ENCODE assay signal across 8 cellular contexts in genomic region chr18:67417864-67418523, GRCh38.
DNase-seq lines count a peak whose midpoint lies in the region; ATAC-seq, FAIRE-seq and TF ChIP-seq lines count a peak whose summit lies in the region.

No MANE protein-coding gene starts in this region.

- H4K20me1 ChIP-seq in K562 (replicated peaks; ENCODE audit: control insufficient read depth, insufficient read depth, low read length) = no peaks in the 10 kb centered on the region

- no peak overlapping the region for H3K27ac ChIP-seq in right atrium auricular region
- 0 out of 3 replicates have a peak overlapping the region, but pooled peaks have one; percentile 19 for H3K27ac ChIP-seq in K562 (ENCODE audit: extremely low read depth, low read depth, low read length)

- peak overlapping the region; percentile 37 for H3K4me2 ChIP-seq in K562 (ENCODE audit: insufficient read depth, low read length)

- H3K27me3 ChIP-seq in right atrium auricular region (no peaks in the 10 kb centered on the region), K562 (ENCODE audit: control insufficient read depth in 2 of 2, insufficient read depth in 2 of 2, low read length in 2 of 2) (no peaks in the 10 kb centered on the region)

- H2AFZ ChIP-seq in K562 (ENCODE audit: low read depth, low read length) = no peak overlapping the region

- no peaks in the 10 kb centered on the region for H3K79me2 ChIP-seq in K562 (ENCODE audit: control insufficient read depth, insufficient read depth, low read length)

- H3K9me3 ChIP-seq in right atrium auricular region (no peaks in the 10 kb centered on the region), K562 (replicated peaks; ENCODE audit: control insufficient read depth, insufficient read depth, low read depth, low read length) (no peaks in the 10 kb centered on the region), mucosa of descending colon (no peaks in the 10 kb centered on the region)

- no peak for TF ChIP-seq CTCF in right atrium auricular region (IDR thresholded peaks at IDR 0.05)
- no peak for TF ChIP-seq CTCF in K562 (IDR thresholded peaks at IDR 0.05 in 2 of 3, conservative IDR thresholded peaks at IDR 0.05 in 1 of 3; ENCODE audit: insufficient read depth in 2 of 3, low read depth in 1 of 3, low read length in 3 of 3)
- TF ChIP-seq CTCF in mucosa of descending colon (IDR thresholded peaks at IDR 0.05) = no peak

- H3K9ac ChIP-seq in K562 (ENCODE audit: insufficient read depth in 1 of 2, low read depth in 2 of 2, low read length in 2 of 2) = no peak overlapping the region

- no peak for TF ChIP-seq POLR2A in K562 (conservative IDR thresholded peaks at IDR 0.05)

- H3K4me3 ChIP-seq in right atrium auricular region (no peak overlapping the region), K562 (no peak overlapping the region; the same call in 1 of the 2 replicates), mucosa of descending colon (no peak overlapping the region)

- WGBS in K562 (ENCODE audit: insufficient coverage, low coverage, missing lambda C conversion rate) = 0% methylated on average over 4 of the region's 6 CpGs

- BruUV-seq in K562 (replicated peaks; lab: Mats Ljungman, UMichigan) = no TSS peak

- CTCF ChIA-PET in K562 (lab: Yijun Ruan, JAX; ENCODE audit: low intra/inter-chr PET ratio) = no interaction called here

- POLR2A ChIA-PET in K562 (lab: Yijun Ruan, JAX) = no interaction called here

- H3K4me1 ChIP-seq in right atrium auricular region = no peaks in the 10 kb centered on the region
- no peaks in the 10 kb centered on the region for H3K4me1 ChIP-seq in K562 (replicated peaks in 1 of 2; ENCODE audit: control insufficient read depth in 2 of 2, insufficient read depth in 2 of 2, low read length in 2 of 2)
- no peaks in the 10 kb centered on the region for H3K4me1 ChIP-seq in mucosa of descending colon (ENCODE audit: low read depth)

- peak; percentile 66 for ATAC-seq in Right ventricle myocardium superior (ENCODE audit: poor library complexity)
- peak; percentile 93 for ATAC-seq in HG02970 (IDR thresholded peaks at IDR 0.05; ENCODE audit: low FRiP score, unreplicated experiment)
- peak; percentile 67 for ATAC-seq in K562
- ATAC-seq in mucosa of descending colon = peak; percentile 45

- no peak for TF ChIP-seq RAD21 in K562 (CRISPR knock-in tag; conservative IDR thresholded peaks at IDR 0.05 in 1 of 2, IDR thresholded peaks at IDR 0.05 in 1 of 2)

- no peaks in the 10 kb centered on the region for H3K36me3 ChIP-seq in right atrium auricular region
- no peaks in the 10 kb centered on the region for H3K36me3 ChIP-seq in K562 (ENCODE audit: control insufficient read depth, insufficient read depth, low read length)
- H3K36me3 ChIP-seq in mucosa of descending colon (ENCODE audit: low read depth) = no peaks in the 10 kb centered on the region

- no peak for TF ChIP-seq EP300 in K562 (IDR thresholded peaks at IDR 0.05; ENCODE audit: low read length)

- H3K9me1 ChIP-seq in K562 (ENCODE audit: control insufficient read depth, insufficient read depth, low read length) = no peaks in the 10 kb centered on the region

- DNase-seq in Right ventricle myocardium superior = no peak
- DNase-seq in right atrium auricular region (ENCODE audit: low spot score) = no peak
- peak; percentile 93 for DNase-seq in NCI-H510A treated with DMSO at 0.1 percent for 48 hours (lab: John Stamatoyannopoulos, UW)
- DNase-seq in K562 (ENCODE audit: extremely low read depth in 1 of 4, low spot score in 3 of 4) = peak in 2 of 4 experiments; percentile 4 to 17
- peak in 1 of 3 donors; percentile 3 for DNase-seq in mucosa of descending colon
- DNase-seq in NCI-H187 treated with DMSO at 0.1 percent for 48 hours (lab: John Stamatoyannopoulos, UW) = no peak
- DNase-seq in amniotic stem cell (lab: John Stamatoyannopoulos, UW) = no peak

- intact Hi-C loops in Right ventricle myocardium superior (cut with DNase I) = no loop called here
- intact Hi-C loops in K562 (cut with micrococcal nuclease) = no loop called here
- intact Hi-C loops in mucosa of descending colon (cut with DNase I, micrococcal nuclease) = no loop called here

- in situ Hi-C loops in K562 (cut with MboI) = no loop called here

- FAIRE-seq in K562 (lab: Jason Lieb, UNC) = no peak

TF ChIP-seq in K562, 482 proteins besides CTCF, POLR2A, EP300 and RAD21:
- TF ChIP-seq TARDBP (IDR thresholded peaks at IDR 0.05) = no peak
- no peak for TF ChIP-seq GTF2E2 (tag; IDR thresholded peaks at IDR 0.05)
- peak; percentile 54; the same call in 1 of the 2 replicates for TF ChIP-seq IRF2 (CRISPR knock-in tag; IDR thresholded peaks at IDR 0.05)
- no peak for TF ChIP-seq ETV5 (CRISPR knock-in tag; IDR thresholded peaks at IDR 0.05; ENCODE audit: low read depth)
- no peak for TF ChIP-seq NR2C1 (IDR thresholded peaks at IDR 0.05)
- no peak for TF ChIP-seq NR2C1 (tag; IDR thresholded peaks at IDR 0.05)
